Comparison of ENCODE assay signal across 8 cellular contexts in genomic region chr5:44332360-44332971, GRCh38. TPM values are rescaled to one million over a fixed set of nuclear protein-coding genes. Genes with fewer than 3 reads are reported as not detected.
DNase-seq lines count a peak whose midpoint lies in the region; ATAC-seq and TF ChIP-seq lines count a peak whose summit lies in the region.

No MANE protein-coding gene starts in this region.

- in situ Hi-C loops in Panc1 (cut with HindIII; ENCODE audit: low pct_unique_long_range_greater_than_20kb, low sequenced_read_pairs): no loop called here

- BruUV-seq in Panc1 (replicated peaks; lab: Mats Ljungman, UMichigan): no TSS peak

- no peak for ATAC-seq in Panc1

- no peak overlapping the region for H3K4me3 ChIP-seq in Panc1 (ENCODE audit: low read depth in 2 of 2, low read length in 2 of 2)

- intact Hi-C loops in Panc1 (cut with micrococcal nuclease; ENCODE audit: unreplicated experiment): loop anchor here (10.0 kb wide), 1 partner anchor 598 kb away; no protein-coding TSS in a partner anchor

- peak; percentile 8 for DNase-seq in AG09319 (ENCODE audit: extremely low read depth, low read depth)
- DNase-seq in GM19238 (ENCODE audit: insufficient read length, low spot score): peak; percentile 4
- peak; percentile 24 for DNase-seq in HS-5 (ENCODE audit: low read depth)
- peak; percentile 25 for DNase-seq in Panc1 (ENCODE audit: low read depth, low spot score)
- peak; percentile 51 for DNase-seq in fibroblast of peridontal ligament (ENCODE audit: extremely low read depth)
- peak; percentile 2 for DNase-seq in pulmonary artery endothelial cell (ENCODE audit: low read depth, low spot score)
- DNase-seq in NCI-H128 (lab: John Stamatoyannopoulos, UW; ENCODE audit: unreplicated experiment): no peak
- no peak for DNase-seq in activated naive CD4-positive, alpha-beta T cell treated with anti-CD3 and anti-CD28 coated beads, Interleukin-2, amount 50 U/mL, for 16 hours

- H3K27ac ChIP-seq in Panc1 (ENCODE audit: low read length): no peak overlapping the region

- TF ChIP-seq CTCF in AG09319 (IDR thresholded peaks at IDR 0.05; ENCODE audit: low read depth, low read length) (peak; percentile 63), Panc1 (IDR thresholded peaks at IDR 0.05) (peak; percentile 53; the same call in 1 of the 2 replicates)

- H3K36me3 ChIP-seq in Panc1 (ENCODE audit: control insufficient read depth, insufficient read depth, low read length): no peaks in the 10 kb centered on the region

- 0 out of 2 replicates have a peak, but pooled peaks cover 2% of the 10 kb centered on the region for H3K9me3 ChIP-seq in Panc1 (ENCODE audit: control insufficient read depth, insufficient read depth, low read depth, low read length)

- CTCF ChIA-PET in Panc1 (lab: Charles Lee): interaction anchor here (0.6 kb wide), 2 partner anchors 442 to 534 kb away, joined by 3 to 4 read pairs; no protein-coding TSS in a partner anchor

- H3K27me3 ChIP-seq in Panc1 (ENCODE audit: control insufficient read depth, insufficient read depth, low read length): no peaks in the 10 kb centered on the region

- POLR2A ChIA-PET in Panc1 (lab: Charles Lee): no interaction called here

- H3K4me1 ChIP-seq in Panc1 (ENCODE audit: control insufficient read depth, insufficient read depth, low read length): no peaks in the 10 kb centered on the region

RNA-seq across cellular contexts. Expression of gene FGF10, which starts 56.8 kb away (rescaled TPM):
- total RNA-seq in Panc1 (2021; ENCODE audit: unreplicated experiment) (not detected), pulmonary artery endothelial cell (not detected in 2 replicates)
- not detected for polyA plus RNA-seq in Panc1 (2012; ENCODE audit: insufficient read length)

Comparison
In these comparisons a context has a peak if more than half of its experiments do, and no peak if none do; other contexts are left out.
1. DNase-seq: peak in AG09319 (single experiment), GM19238 (single experiment), HS-5 (single experiment), Panc1 (single experiment), fibroblast of peridontal ligament (single experiment) and pulmonary artery endothelial cell (single experiment); none in NCI-H128 (single experiment) and activated naive CD4-positive, alpha-beta T cell treated with anti-CD3 and anti-CD28 coated beads, Interleukin-2, amount 50 U/mL, for 16 hours (single experiment).